ENCODE assay signal across 23 cellular contexts in genomic region chr2:122743031-122743675, GRCh38.
"Had no signal": no experiment of that assay in that cellular context is flagged by ENCODE, and none has a peak within 500 bp of the region (broad histone marks: within the 10 kb centered on the region; RNA-seq: fewer than 3 reads in every experiment).

No MANE protein-coding gene starts in this region.

- H3K4me1 ChIP-seq: SJCRH30 had no signal

- DNase-seq: Kasumi-1, MM.1S, NCI-H1092 treated with DMSO at 0.1 percent for 48 hours, NCI-H1436, NCI-H187, NCI-H2029, NCI-H2081 treated with DMSO at 0.1 percent for 48 hours, NCI-H2171, NCI-H226, NCI-H446, NCI-H510A, NCI-H524 treated with DMSO at 0.1 percent for 48 hours, NCI-H69, NCI-H774, SHP77 treated with DMSO at 0.1 percent for 48 hours, SJCRH30 had no signal

- H3K36me3 Mint-ChIP-seq: IgD-negative memory B cell had no signal

- H3K9me3 ChIP-seq: SJCRH30 had no signal

- H3K27me3 Mint-ChIP-seq: IgD-negative memory B cell had no signal

- H3K4me3 ChIP-seq: K562, SJCRH30 had no signal

- H3K4me2 ChIP-seq: KMS-11 had no signal

- H3K9ac ChIP-seq: KMS-11 had no signal

- H3K27ac Mint-ChIP-seq: IgD-negative memory B cell had no signal

- FAIRE-seq: HTR-8/SVneo, K562 had no signal

- H3K27me3 ChIP-seq: SJCRH30 had no signal

- H3K27ac ChIP-seq: HL-60, KMS-11, SJCRH30 had no signal

- H3K36me3 ChIP-seq: SJCRH30 had no signal

- ATAC-seq: K562, Right ventricle myocardium inferior, SK-N-SH treated with all-trans-retinoic acid at 6 μM for 48 hours had no signal
